In the genomic region with DNA sequence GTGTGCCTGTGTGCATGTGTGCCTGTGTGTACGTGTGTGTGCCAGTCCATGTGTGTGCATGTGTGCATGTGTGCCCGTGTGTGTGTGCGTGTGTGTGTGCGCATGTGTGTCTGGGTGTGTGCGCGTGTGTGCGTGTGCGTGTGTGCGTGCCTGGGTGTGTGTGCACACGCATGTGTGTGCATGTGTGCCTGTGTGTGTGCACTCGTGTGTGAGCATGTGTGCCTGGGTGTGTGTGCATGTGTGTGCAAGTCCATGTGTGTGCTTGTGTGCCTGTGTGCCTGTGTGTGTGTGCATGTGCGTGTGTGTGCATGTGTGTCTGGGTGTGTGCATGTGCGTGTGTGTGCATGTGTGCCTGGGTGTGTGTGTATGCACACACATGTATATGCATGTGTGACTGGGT, we compare ENCODE assay signal across 28 cellular contexts. TPM values are rescaled to one million over a fixed set of nuclear protein-coding genes. Genes with fewer than 3 reads are reported as not detected.
DNase-seq lines count a peak whose midpoint lies in the region; ATAC-seq and TF ChIP-seq lines count a peak whose summit lies in the region.
"Had no signal": no experiment of that assay in that cellular context is flagged by ENCODE, and none has a peak within 500 bp of the region (broad histone marks: within the 10 kb centered on the region; RNA-seq: fewer than 3 reads in every experiment).

No MANE protein-coding gene starts in this region.

- H2BK5ac ChIP-seq in IMR-90 (ENCODE audit: low read depth, low read length, poor library complexity, severe bottlenecking) (no peak overlapping the region), trophoblast cell (ENCODE audit: low read depth, low read length, poor library complexity) (no peak overlapping the region)

- peak overlapping the region; percentile 79 for H3K4me3 Mint-ChIP-seq in endothelial cell (ENCODE audit: unreplicated experiment)
- H3K4me3 Mint-ChIP-seq: CD4-positive, alpha-beta T cell; GM23338 had no signal

- BruUV-seq in IMR-90 (replicated peaks; lab: Mats Ljungman, UMichigan), result no TSS peak

- H4K12ac ChIP-seq in trophoblast cell (ENCODE audit: low read depth, low read length), result no peak overlapping the region

- no peak overlapping the region; the same call in 1 of the 2 replicates for H3K4ac ChIP-seq in IMR-90 (ENCODE audit: low read depth, low read length)
- H3K4ac ChIP-seq in trophoblast cell (ENCODE audit: low read depth, low read length), result no peak overlapping the region

- H3K79me1 ChIP-seq in IMR-90 (ENCODE audit: low read depth in 1 of 2, low read length in 2 of 2) (peaks cover 0 to 15% of the 10 kb centered on the region in 2 experiments; a peak in 2 of 4 replicates), trophoblast cell (ENCODE audit: low read length) (no peaks in the 10 kb centered on the region)

- no peak overlapping the region for H3K4me2 ChIP-seq in IMR-90 (ENCODE audit: low read depth, low read length)
- no peak overlapping the region for H3K4me2 ChIP-seq in trophoblast cell (ENCODE audit: low read length)
- H3K4me2 ChIP-seq: BLaER1, GM23338, SK-N-SH had no signal

- H2AK9ac ChIP-seq in IMR-90 (replicated peaks; ENCODE audit: low read depth, low read length, poor library complexity), result no peak overlapping the region

- H3K27me3 ChIP-seq in IMR-90 (ENCODE audit: control insufficient read depth, insufficient read depth, low read length) (no peaks in the 10 kb centered on the region), trophoblast cell (ENCODE audit: insufficient read depth, low read length) (no peaks in the 10 kb centered on the region)

- H3K4me1 ChIP-seq in IMR-90 (ENCODE audit: control insufficient read depth, insufficient read depth, low read length) (peaks cover 29% of the 10 kb centered on the region), trophoblast cell (ENCODE audit: control insufficient read depth in 1 of 2, insufficient read depth in 2 of 2, low read length in 2 of 2) (no peaks in the 10 kb centered on the region)

- no peak overlapping the region for H2BK12ac ChIP-seq in trophoblast cell (ENCODE audit: low read length)

- in situ Hi-C loops in IMR-90 (cut with MboI; ENCODE audit: low sequenced_read_pairs), result no loop called here

- H3K9ac ChIP-seq in IMR-90 (ENCODE audit: low read depth, low read length) (no peak overlapping the region), trophoblast cell (ENCODE audit: low read length) (no peak overlapping the region)
- H3K9ac ChIP-seq: BLaER1, SK-N-SH had no signal

- H3K23ac ChIP-seq in IMR-90 (ENCODE audit: low read depth, low read length) (no peak overlapping the region), trophoblast cell (ENCODE audit: low read length) (no peak overlapping the region)

- POLR2A ChIA-PET in IMR-90 (lab: Charles Lee; ENCODE audit: unreplicated experiment), result no interaction called here

- H3K9me3 ChIP-seq in IMR-90 (ENCODE audit: control insufficient read depth, insufficient read depth, low read length) (peaks cover 3% of the 10 kb centered on the region), trophoblast cell (ENCODE audit: insufficient read depth, low read depth, low read length) (peaks cover 14% of the 10 kb centered on the region)
- H3K9me3 ChIP-seq: BLaER1, SK-N-SH had no signal

- no peak overlapping the region for H4K8ac ChIP-seq in IMR-90 (ENCODE audit: low read depth in 2 of 2, low read length in 2 of 2)
- no peak overlapping the region for H4K8ac ChIP-seq in trophoblast cell (ENCODE audit: low read depth, low read length)

- H4K91ac ChIP-seq in IMR-90 (ENCODE audit: insufficient read depth, low read depth, low read length) (no peak overlapping the region), trophoblast cell (ENCODE audit: low read depth, low read length) (no peak overlapping the region)

- H3K27ac Mint-ChIP-seq in endothelial cell (ENCODE audit: unreplicated experiment), result no peak overlapping the region
- H3K27ac Mint-ChIP-seq: CD4-positive, alpha-beta T cell; GM23338 had no signal

- dilution Hi-C loops in IMR-90 (cut with HindIII; ENCODE audit: low sequenced_read_pairs, unreplicated experiment), result no loop called here

- TF ChIP-seq CTCF in IMR-90 (conservative IDR thresholded peaks at IDR 0.05; ENCODE audit: low read depth, low read length), result no peak
- no peak for TF ChIP-seq CTCF in endothelial cell (IDR thresholded peaks at IDR 0.05; ENCODE audit: unreplicated experiment)

- peak overlapping the region; percentile 86 for H2AK5ac ChIP-seq in IMR-90 (ENCODE audit: low read depth, low read length)
- H2AK5ac ChIP-seq in trophoblast cell (ENCODE audit: low read length), result no peak overlapping the region

- WGBS in IMR-90 (ENCODE audit: extremely low coverage in 2 of 2, insufficient read length in 1 of 2), 2 experiments, result 90% methylated on average over 12 of the region's 13 CpGs; no CpG with 5 or more reads in 1 of the 2 experiments
- WGBS in trophoblast cell (ENCODE audit: extremely low coverage, insufficient coverage, insufficient read length), result no CpG with 5 or more reads among the region's 13 CpGs

- no peak overlapping the region for H3K56ac ChIP-seq in IMR-90 (ENCODE audit: extremely low read depth, insufficient read depth, low read length)

- H2BK15ac ChIP-seq in IMR-90 (ENCODE audit: low read depth, low read length), result no peak overlapping the region

- H3K4me3 ChIP-seq in IMR-90 (ENCODE audit: insufficient read depth, low read depth, low read length), result no peak overlapping the region
- peak overlapping the region; percentile 51 for H3K4me3 ChIP-seq in trophoblast cell (ENCODE audit: low read depth, low read length)
- H3K4me3 ChIP-seq: BLaER1, GM23338 had no signal

- ATAC-seq in activated CD4-positive, CD25-positive, alpha-beta regulatory T cell treated with anti-CD3 and anti-CD28 coated beads, Interleukin-2, amount 50 U/mL, for 24 hours, result no peak
- ATAC-seq in IMR-90 (ENCODE audit: low read depth) (no peak), left colon (no peak), HG02938 (IDR thresholded peaks at IDR 0.05; ENCODE audit: unreplicated experiment) (no peak)
- ATAC-seq: GM23338, Panc1 had no signal

- H3K27ac ChIP-seq in IMR-90 (ENCODE audit: insufficient read depth, low read length) (no peak overlapping the region), trophoblast cell (ENCODE audit: low read depth, low read length) (no peak overlapping the region)
- H3K27ac ChIP-seq: 22Rv1, BLaER1 had no signal

- peaks cover 12% of the 10 kb centered on the region for H3K27me3 Mint-ChIP-seq in endothelial cell (ENCODE audit: unreplicated experiment)

- H3K9me1 ChIP-seq in IMR-90 (ENCODE audit: insufficient read depth, low read length), result peaks cover 22% of the 10 kb centered on the region

- TF ChIP-seq RAD21 in IMR-90 (IDR thresholded peaks at IDR 0.05; ENCODE audit: low read length), result no peak

- H3K36me3 ChIP-seq in IMR-90 (ENCODE audit: control insufficient read depth, insufficient read depth, low read length) (no peaks in the 10 kb centered on the region), trophoblast cell (ENCODE audit: control insufficient read depth in 1 of 2, insufficient read depth in 2 of 2, low read length in 2 of 2) (no peaks in the 10 kb centered on the region)
- H3K36me3 ChIP-seq: BLaER1 had no signal

- no peak overlapping the region for H2BK120ac ChIP-seq in IMR-90 (ENCODE audit: low read depth, low read length)
- no peak overlapping the region for H2BK120ac ChIP-seq in trophoblast cell (ENCODE audit: insufficient read depth, low read length, poor library complexity)

- no peaks in the 10 kb centered on the region for H4K20me1 ChIP-seq in IMR-90 (ENCODE audit: insufficient read depth, low read length)
- H4K20me1 ChIP-seq: BLaER1 had no signal

- CTCF ChIA-PET in IMR-90 (lab: Yijun Ruan, JAX), result no interaction called here

- TF ChIP-seq POLR2A in IMR-90 (IDR thresholded peaks at IDR 0.05; ENCODE audit: low read depth, low read length), result no peak

- H3K9me3 Mint-ChIP-seq in endothelial cell (ENCODE audit: unreplicated experiment), result no peaks in the 10 kb centered on the region
- H3K9me3 Mint-ChIP-seq: CD4-positive, alpha-beta T cell had no signal

- no peak overlapping the region for H3K18ac ChIP-seq in IMR-90 (ENCODE audit: low read depth, low read length)
- H3K18ac ChIP-seq in trophoblast cell (ENCODE audit: low read length), result no peak overlapping the region

- H3K14ac ChIP-seq in IMR-90 (replicated peaks; ENCODE audit: low read depth, low read length), result no peak overlapping the region
- no peak overlapping the region for H3K14ac ChIP-seq in trophoblast cell (ENCODE audit: low read length)

- peaks cover 5% of the 10 kb centered on the region for H3K36me3 Mint-ChIP-seq in endothelial cell (ENCODE audit: low read depth, unreplicated experiment)

- DNase-seq in activated CD4-positive, CD25-positive, alpha-beta regulatory T cell treated with anti-CD3 and anti-CD28 coated beads, Interleukin-2, amount 50 U/mL, for 72 hours, result peak; percentile 2
- DNase-seq in IMR-90 (no peak), endothelial cell (ENCODE audit: low spot score) (no peak), trophoblast cell (no peak), left colon (no peak)
- DNase-seq in stimulated activated CD4-positive, alpha-beta T cell treated with anti-CD3 and anti-CD28 coated beads, Interleukin-4, amount 100 ng/mL, for 4 hours, result no peak
- DNase-seq: ACHN; CD4-positive, alpha-beta T cell; COR-L47; DMS 273 treated with DMSO at 0.1 percent for 48 hours; DMS79 treated with DMSO at 0.1 percent for 48 hours; HCEC 1CT; KG1; NCI-H1105; NCI-H146; NCI-H2029; NCI-H2171; NCI-H345; NCI-H524; NCI-H774; SIG-M5; SK-N-SH had no signal

- no peaks in the 10 kb centered on the region for H3K79me2 ChIP-seq in trophoblast cell (ENCODE audit: control insufficient read depth, insufficient read depth, low read length, poor library complexity)

- H3K4me1 Mint-ChIP-seq in endothelial cell (ENCODE audit: unreplicated experiment), result peaks cover 31% of the 10 kb centered on the region

- intact Hi-C loops in IMR-90 (cut with micrococcal nuclease) (no loop called here), left colon (cut with DNase I, micrococcal nuclease) (no loop called here)

- H2BK20ac ChIP-seq in IMR-90 (ENCODE audit: low read depth, low read length), result no peak overlapping the region

- H2AFZ ChIP-seq in IMR-90 (replicated peaks; ENCODE audit: low read length, poor library complexity), result peak overlapping the region; percentile 35
- H2AFZ ChIP-seq in trophoblast cell (ENCODE audit: insufficient read depth, low read length, poor library complexity), result no peak overlapping the region
- H2AFZ ChIP-seq: GM23338 had no signal

- no peak overlapping the region for H4K5ac ChIP-seq in IMR-90 (ENCODE audit: low read depth, low read length)

TF ChIP-seq in IMR-90, 13 proteins besides CTCF, POLR2A, EP300 and RAD21 (continues in another document):
- TF ChIP-seq CHD1 (IDR thresholded peaks at IDR 0.05; ENCODE audit: low read depth, low read length) (no peak), MAFK (IDR thresholded peaks at IDR 0.05; ENCODE audit: low read depth, low read length) (no peak)

RNA-seq across cellular contexts. Expression of a gene that starts 28.7 kb away (rescaled TPM):
- total RNA-seq in IMR-90 (2012; rRNA removed) (208 and 222 TPM in 2 replicates), endothelial cell (ENCODE audit: unreplicated experiment) (378 TPM), left colon (100 to 1,000 TPM in 1 of 2 donors, 10 to 100 TPM in 1; 65.5 to 193 TPM)
- polyA plus RNA-seq in IMR-90 (2012; rRNA removed), result 1,065 and 1,165 TPM in 2 replicates
- 753 and 1,846 TPM in 2 replicates for polyA plus RNA-seq in IMR-90 (2012; cell fraction: cytosol; rRNA removed)
- polyA plus RNA-seq in IMR-90 (2012; cell fraction: nucleus; rRNA removed; ENCODE audit: low replicate concordance), result 2,830 and 5,552 TPM in 2 replicates
- 53.6 and 55.1 TPM in 2 replicates for polyA plus RNA-seq in trophoblast cell (2013)
